Comparison of ENCODE assay signal across 8 cellular contexts in the genomic region with DNA sequence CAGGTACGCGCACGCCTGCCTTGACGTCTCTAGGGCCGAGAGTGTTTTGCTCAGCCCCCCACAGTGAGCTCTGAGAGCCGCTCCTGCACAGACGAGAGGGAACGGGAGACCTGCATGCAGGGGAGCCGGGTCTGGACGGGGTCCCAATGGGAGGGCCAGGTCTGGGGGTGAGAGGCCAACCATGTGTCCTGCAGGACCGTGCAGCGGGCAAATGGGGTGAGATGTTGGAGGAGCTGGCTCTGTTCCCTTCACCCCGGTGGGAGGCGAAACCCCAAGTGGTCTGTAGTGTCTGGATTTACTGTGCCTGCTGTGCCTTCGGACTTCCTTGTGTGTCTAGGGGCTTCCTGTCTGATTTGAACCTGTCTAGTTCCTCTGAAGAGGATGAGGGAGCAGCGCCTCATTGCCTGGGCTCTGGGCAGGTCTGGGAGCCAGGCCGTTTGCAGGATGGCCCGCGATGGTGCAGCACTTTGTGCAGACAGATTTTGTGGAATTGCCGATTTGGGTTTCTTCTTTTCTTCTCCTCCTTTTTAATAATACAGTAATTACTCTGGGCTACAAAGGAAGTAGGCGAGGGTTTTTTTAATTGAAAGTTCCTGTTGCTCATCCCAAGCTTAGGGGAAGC. TPM values are rescaled to one million over a fixed set of nuclear protein-coding genes. Genes with fewer than 3 reads are reported as not detected.
DNase-seq lines count a peak whose midpoint lies in the region; ATAC-seq and TF ChIP-seq lines count a peak whose summit lies in the region.

No MANE protein-coding gene starts in this region.

- no peaks in the 10 kb centered on the region for H3K36me3 Mint-ChIP-seq in activated T-cell treated with anti-CD3 and anti-CD28 coated beads, Interleukin-2, amount 50 U/mL, for 4 hours (ENCODE audit: insufficient read depth)
- H3K36me3 Mint-ChIP-seq in activated CD8-positive, alpha-beta T cell treated with anti-CD3 and anti-CD28 coated beads for 36 hours (ENCODE audit: low read depth), result peaks cover 5% of the 10 kb centered on the region

- H3K27me3 Mint-ChIP-seq in activated T-cell treated with anti-CD3 and anti-CD28 coated beads, Interleukin-2, amount 50 U/mL, for 4 hours (ENCODE audit: low read depth), result no peaks in the 10 kb centered on the region
- H3K27me3 Mint-ChIP-seq in activated CD8-positive, alpha-beta T cell treated with anti-CD3 and anti-CD28 coated beads for 36 hours, result no peaks in the 10 kb centered on the region

- CTCF ChIA-PET in activated CD8-positive, alpha-beta T cell treated with anti-CD3 and anti-CD28 coated beads for 36 hours (lab: Charles Lee), result interaction anchor here (1.4 to 2.4 kb wide), 3 partner anchors 13 to 53 kb away, joined by 3 to 6 read pairs (median 4); no protein-coding TSS in a partner anchor

- H3K4me3 Mint-ChIP-seq in activated T-cell treated with anti-CD3 and anti-CD28 coated beads, Interleukin-2, amount 50 U/mL, for 4 hours, result peak overlapping the region; percentile 90
- H3K4me3 Mint-ChIP-seq in activated CD8-positive, alpha-beta T cell treated with anti-CD3 and anti-CD28 coated beads for 36 hours, result peak overlapping the region; percentile 94

- no peak for TF ChIP-seq CTCF in activated CD8-positive, alpha-beta T cell treated with anti-CD3 and anti-CD28 coated beads for 36 hours (IDR thresholded peaks at IDR 0.05)

- peaks cover 2% of the 10 kb centered on the region for H3K9me3 ChIP-seq in iPS-18c (ENCODE audit: control insufficient read depth, insufficient read depth, low read length)

- H3K4me1 Mint-ChIP-seq in activated T-cell treated with anti-CD3 and anti-CD28 coated beads, Interleukin-2, amount 50 U/mL, for 4 hours (ENCODE audit: low read depth), result peaks cover 33% of the 10 kb centered on the region
- peaks cover 34% of the 10 kb centered on the region for H3K4me1 Mint-ChIP-seq in activated CD8-positive, alpha-beta T cell treated with anti-CD3 and anti-CD28 coated beads for 36 hours (ENCODE audit: low read depth)

- H3K9me3 Mint-ChIP-seq in activated T-cell treated with anti-CD3 and anti-CD28 coated beads, Interleukin-2, amount 50 U/mL, for 4 hours, result no peaks in the 10 kb centered on the region
- H3K9me3 Mint-ChIP-seq in activated CD8-positive, alpha-beta T cell treated with anti-CD3 and anti-CD28 coated beads for 36 hours, result no peaks in the 10 kb centered on the region

- peak overlapping the region; percentile 88 for H3K4me3 ChIP-seq in iPS-18c (ENCODE audit: insufficient read depth, low read depth, low read length)

- peak overlapping the region; percentile 83 for H3K27ac Mint-ChIP-seq in activated CD8-positive, alpha-beta T cell treated with anti-CD3 and anti-CD28 coated beads for 36 hours

- no peak for ATAC-seq in activated T-cell treated with anti-CD3 and anti-CD28 coated beads, Interleukin-2, amount 50 U/mL, for 4 hours
- ATAC-seq in activated CD8-positive, alpha-beta T cell treated with anti-CD3 and anti-CD28 coated beads for 36 hours, result no peak
- no peak for ATAC-seq in GM19463 (IDR thresholded peaks at IDR 0.05; ENCODE audit: unreplicated experiment)
- no peak for ATAC-seq in HG02884 (IDR thresholded peaks at IDR 0.05; ENCODE audit: unreplicated experiment)

- DNase-seq in activated T-cell treated with anti-CD3 and anti-CD28 coated beads, Interleukin-2, amount 50 U/mL, for 4 hours, result no peak
- DNase-seq in activated T-cell treated with anti-CD3 and anti-CD28 coated beads, Interleukin-2, amount 50 U/mL, for 1 hour, result no peak
- DNase-seq in activated CD8-positive, alpha-beta T cell treated with anti-CD3 and anti-CD28 coated beads for 36 hours, result no peak
- DNase-seq in substantia nigra (lab: John Stamatoyannopoulos, UW), result peak in 3 of 49 donors; percentile 24 to 62 (median 39)
- DNase-seq in NCI-H1436 (lab: John Stamatoyannopoulos, UW), result no peak

- POLR2A ChIA-PET in activated CD8-positive, alpha-beta T cell treated with anti-CD3 and anti-CD28 coated beads for 36 hours (lab: Charles Lee), result interaction anchor here (1.0 to 2.0 kb wide), 7 partner anchors 10 to 117 kb away, joined by 3 to 7 read pairs (median 4); no protein-coding TSS in a partner anchor

- peak overlapping the region; percentile 91 for H3K27ac ChIP-seq in substantia nigra (ENCODE audit: low read depth, low read length, poor library complexity, severe bottlenecking)

- intact Hi-C loops in activated CD8-positive, alpha-beta T cell treated with anti-CD3 and anti-CD28 coated beads for 36 hours (cut with micrococcal nuclease), result no loop called here

RNA-seq across cellular contexts. Expression of a gene that starts 2.1 kb away (rescaled TPM):
- 10 to 100 TPM; 52.7 to 60.6 (median 59.0) TPM for total RNA-seq in activated T-cell treated with anti-CD3 and anti-CD28 coated beads, Interleukin-2, amount 50 U/mL, for 4 hours
- 10 to 100 TPM; 51.9 to 57.5 TPM for total RNA-seq in activated CD8-positive, alpha-beta T cell treated with anti-CD3 and anti-CD28 coated beads for 36 hours

RNA-seq across cellular contexts. Expression of a gene that starts 37.8 kb away (rescaled TPM):
- 1 to 10 TPM; 7.3 to 7.8 (median 7.7) TPM for total RNA-seq in activated T-cell treated with anti-CD3 and anti-CD28 coated beads, Interleukin-2, amount 50 U/mL, for 4 hours
- total RNA-seq in activated CD8-positive, alpha-beta T cell treated with anti-CD3 and anti-CD28 coated beads for 36 hours, result 1 to 10 TPM; 5.3 to 6.7 TPM

RNA-seq across cellular contexts. Expression of a gene that starts 37.8 kb away (rescaled TPM):
- total RNA-seq in activated T-cell treated with anti-CD3 and anti-CD28 coated beads, Interleukin-2, amount 50 U/mL, for 4 hours, result 10 to 100 TPM; 37.2 to 40.3 (median 39.4) TPM
- 10 to 100 TPM; 23.1 to 25.1 TPM for total RNA-seq in activated CD8-positive, alpha-beta T cell treated with anti-CD3 and anti-CD28 coated beads for 36 hours

RNA-seq across cellular contexts. Expression of a gene that starts 57.7 kb away (rescaled TPM):
- 100 to 1,000 TPM; 109 to 135 (median 117) TPM for total RNA-seq in activated T-cell treated with anti-CD3 and anti-CD28 coated beads, Interleukin-2, amount 50 U/mL, for 4 hours
- 100 to 1,000 TPM; 112 to 113 TPM for total RNA-seq in activated CD8-positive, alpha-beta T cell treated with anti-CD3 and anti-CD28 coated beads for 36 hours
